8 cellular contexts compared by ENCODE assay signal in genomic region chr4:26856906-26857277, GRCh38. TPM values are rescaled to one million over a fixed set of nuclear protein-coding genes. Genes with fewer than 3 reads are reported as not detected.
DNase-seq lines count a peak whose midpoint lies in the region; ATAC-seq and TF ChIP-seq lines count a peak whose summit lies in the region.

No MANE protein-coding gene starts in this region.

- no peaks in the 10 kb centered on the region for H4K20me1 ChIP-seq in PC-3 (ENCODE audit: low read length)

- no peaks in the 10 kb centered on the region for H3K9me2 ChIP-seq in PC-3 (replicated peaks; ENCODE audit: low read length)

- H3K4me1 Mint-ChIP-seq in Calu3 (ENCODE audit: low read depth, unreplicated experiment) = peaks cover 14% of the 10 kb centered on the region

- no peak for ATAC-seq in PC-3
- ATAC-seq in esophagus mucosa = no peak

- H3K79me2 ChIP-seq in PC-3 (ENCODE audit: low read length) = peaks cover 25% of the 10 kb centered on the region

- TSS peak; percentile 58 for BruUV-seq in Calu3 (replicated peaks; lab: Mats Ljungman, UMichigan)
- BruUV-seq in PC-3 (replicated peaks; lab: Mats Ljungman, UMichigan) = TSS peak; percentile 65

- H3K4me2 ChIP-seq in PC-3 (ENCODE audit: low read length) = peak overlapping the region; percentile 90

- CTCF ChIA-PET in Calu3 (lab: Charles Lee) (interaction anchor here (0.6 to 0.9 kb wide), 2 partner anchors 30 to 634 kb away, joined by 3 to 4 read pairs; no protein-coding TSS in a partner anchor), PC-3 (lab: Charles Lee) (interaction anchor here (1.1 kb wide), 1 partner anchor 69 kb away, joined by 5 read pairs; no protein-coding TSS in a partner anchor)

- H3K4me3 Mint-ChIP-seq in Calu3 (ENCODE audit: low read depth, unreplicated experiment) = peak overlapping the region; percentile 80

- H3K27me3 Mint-ChIP-seq in Calu3 (ENCODE audit: unreplicated experiment) = no peaks in the 10 kb centered on the region

- H3K9me3 ChIP-seq in PC-3 (ENCODE audit: low read length) = no peaks in the 10 kb centered on the region
- H3K9me3 ChIP-seq in ovary = no peaks in the 10 kb centered on the region

- peak overlapping the region; percentile 95 for H2AFZ ChIP-seq in PC-3 (ENCODE audit: low read length)

- no peak for DNase-seq in Calu3
- no peak for DNase-seq in PC-3
- DNase-seq in epithelial cell of prostate (ENCODE audit: low read depth, low spot score) = no peak
- no peak for DNase-seq in ovary
- no peak for DNase-seq in retina
- no peak for DNase-seq in NCI-H1694 treated with DMSO at 0.1 percent for 48 hours (lab: John Stamatoyannopoulos, UW)
- no peak for DNase-seq in NOMO-1 (lab: John Stamatoyannopoulos, UW; ENCODE audit: unreplicated experiment in 2 of 2)

- peak overlapping the region; percentile 75 for H3K9ac ChIP-seq in PC-3 (ENCODE audit: low read length)

- POLR2A ChIA-PET in PC-3 (lab: Charles Lee; ENCODE audit: unreplicated experiment) = no interaction called here

- no peak for TF ChIP-seq POLR2A in ovary (IDR thresholded peaks at IDR 0.05)

- TF ChIP-seq EP300 in ovary (IDR thresholded peaks at IDR 0.05) = no peak

- H3K27ac ChIP-seq in PC-3 (ENCODE audit: low read length) (peak overlapping the region; percentile 17; the same call in 1 of the 2 replicates), epithelial cell of prostate (peak overlapping the region; percentile 80), ovary (peak overlapping the region; percentile 51 to 86)

- H3K27me3 ChIP-seq in PC-3 (ENCODE audit: low read length) (no peaks in the 10 kb centered on the region), ovary (no peaks in the 10 kb centered on the region)

- H3F3A ChIP-seq in PC-3 (ENCODE audit: low read length, unreplicated experiment) = no peaks in the 10 kb centered on the region

- peaks cover 33% of the 10 kb centered on the region for H3K36me3 Mint-ChIP-seq in Calu3 (ENCODE audit: insufficient read depth, unreplicated experiment)

- H3K27ac Mint-ChIP-seq in Calu3 (ENCODE audit: unreplicated experiment) = peak overlapping the region; percentile 64

- H3K36me3 ChIP-seq in PC-3 (ENCODE audit: low read depth, low read length) (no peaks in the 10 kb centered on the region), ovary (no peaks in the 10 kb centered on the region)

- H3K9me3 Mint-ChIP-seq in Calu3 (ENCODE audit: low read depth, unreplicated experiment) = no peaks in the 10 kb centered on the region

- TF ChIP-seq CTCF in Calu3 (IDR thresholded peaks at IDR 0.05; ENCODE audit: unreplicated experiment) (no peak), PC-3 (conservative IDR thresholded peaks at IDR 0.05; ENCODE audit: low read depth, low read length) (no peak), ovary (IDR thresholded peaks at IDR 0.05) (no peak)

- H3K4me3 ChIP-seq in PC-3 (ENCODE audit: low read length) = peak overlapping the region; percentile 80
- peak overlapping the region; percentile 79 for H3K4me3 ChIP-seq in ovary

- 20 to 23% (median 21%) methylated on average over 7 of the region's 7 CpGs for WGBS in ovary, 3 donors

- H3K4me1 ChIP-seq in PC-3 (ENCODE audit: insufficient read depth, low read length) (peaks cover 5% of the 10 kb centered on the region; the same call in 1 of the 2 replicates), ovary (ENCODE audit: insufficient read depth) (peaks cover 4% of the 10 kb centered on the region)

- intact Hi-C loops in Calu3 (cut with micrococcal nuclease; ENCODE audit: unreplicated experiment) (no loop called here), PC-3 (cut with micrococcal nuclease) (loop anchor here (5.0 kb wide), 2 partner anchors 290 to 400 kb away; no protein-coding TSS in a partner anchor), ovary (cut with DNase I) (no loop called here)

RNA-seq across cellular contexts. Expression of gene STIM2, which starts 3.7 kb away (rescaled TPM):
- 24.2 and 31.0 TPM in 2 replicates for total RNA-seq in Calu3 (2022)
- 15.5 and 16.9 TPM in 2 replicates for total RNA-seq in PC-3 (2014; rRNA removed)
- 10 to 100 TPM; 28.7 to 47.9 (median 40.2) TPM for total RNA-seq in ovary
- polyA plus RNA-seq in ovary = 10 to 100 TPM; 24.0 to 33.1 TPM
- total RNA-seq in esophagus mucosa = 7.1 TPM

Comparison
In these comparisons a context has a peak if more than half of its experiments do, and no peak if none do; other contexts are left out.
1. H3K27ac ChIP-seq: peak in every context shown above with its lines; median percentile 80 in epithelial cell of prostate; 68 in ovary; 17 in PC-3.